ENCODE assay signal across 1 cellular context in the genomic region with DNA sequence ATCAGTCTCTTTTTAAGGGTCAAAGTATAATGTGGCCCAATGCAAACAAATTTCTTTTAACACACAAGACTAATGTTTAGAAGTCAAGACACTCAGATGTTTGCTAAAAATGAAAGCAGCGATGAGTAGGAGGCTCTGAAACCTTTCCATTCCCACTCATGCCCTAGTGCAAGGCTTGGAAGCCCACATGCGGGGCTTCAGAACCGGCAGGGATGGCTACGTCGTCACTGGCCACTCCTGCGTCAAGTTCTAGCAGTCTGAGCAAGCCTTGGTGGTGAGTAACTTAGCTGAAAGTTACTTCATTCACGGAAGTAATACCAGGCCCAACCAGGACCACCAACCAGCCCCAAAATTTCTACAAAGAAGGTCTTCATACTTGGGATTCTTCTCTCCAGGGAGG.
TF ChIP-seq lines count a peak whose summit lies in the region.

No MANE protein-coding gene starts in this region.

TF ChIP-seq in IMR-90, 13 proteins besides CTCF, POLR2A, EP300 and RAD21:
- TF ChIP-seq MAFK (IDR thresholded peaks at IDR 0.05; ENCODE audit: low read depth, low read length) (no peak), FOS (IDR thresholded peaks at IDR 0.05; ENCODE audit: low read depth, low read length) (no peak), CEBPB (IDR thresholded peaks at IDR 0.05; ENCODE audit: low read depth, low read length) (no peak), RFX5 (IDR thresholded peaks at IDR 0.05; ENCODE audit: low read depth, low read length) (no peak), CHD1 (IDR thresholded peaks at IDR 0.05; ENCODE audit: low read depth, low read length) (no peak), BHLHE40 (IDR thresholded peaks at IDR 0.05; ENCODE audit: low read depth, low read length) (no peak), MAZ (IDR thresholded peaks at IDR 0.05; ENCODE audit: borderline replicate concordance, low read depth, low read length) (no peak), SMC3 (IDR thresholded peaks at IDR 0.05; ENCODE audit: low read depth, low read length) (no peak), MXI1 (IDR thresholded peaks at IDR 0.05; ENCODE audit: borderline replicate concordance, low read depth, low read length) (no peak), NFE2L2 (IDR thresholded peaks at IDR 0.05; ENCODE audit: low read depth, low read length) (no peak), RCOR1 (IDR thresholded peaks at IDR 0.05; ENCODE audit: insufficient replicate concordance, low read length) (no peak)
- TF ChIP-seq, protein P1, sequence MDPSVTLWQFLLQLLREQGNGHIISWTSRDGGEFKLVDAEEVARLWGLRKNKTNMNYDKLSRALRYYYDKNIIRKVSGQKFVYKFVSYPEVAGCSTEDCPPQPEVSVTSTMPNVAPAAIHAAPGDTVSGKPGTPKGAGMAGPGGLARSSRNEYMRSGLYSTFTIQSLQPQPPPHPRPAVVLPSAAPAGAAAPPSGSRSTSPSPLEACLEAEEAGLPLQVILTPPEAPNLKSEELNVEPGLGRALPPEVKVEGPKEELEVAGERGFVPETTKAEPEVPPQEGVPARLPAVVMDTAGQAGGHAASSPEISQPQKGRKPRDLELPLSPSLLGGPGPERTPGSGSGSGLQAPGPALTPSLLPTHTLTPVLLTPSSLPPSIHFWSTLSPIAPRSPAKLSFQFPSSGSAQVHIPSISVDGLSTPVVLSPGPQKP (IDR thresholded peaks at IDR 0.05; ENCODE audit: borderline replicate concordance, low read depth, low read length) = no peak
- TF ChIP-seq, protein P2, sequence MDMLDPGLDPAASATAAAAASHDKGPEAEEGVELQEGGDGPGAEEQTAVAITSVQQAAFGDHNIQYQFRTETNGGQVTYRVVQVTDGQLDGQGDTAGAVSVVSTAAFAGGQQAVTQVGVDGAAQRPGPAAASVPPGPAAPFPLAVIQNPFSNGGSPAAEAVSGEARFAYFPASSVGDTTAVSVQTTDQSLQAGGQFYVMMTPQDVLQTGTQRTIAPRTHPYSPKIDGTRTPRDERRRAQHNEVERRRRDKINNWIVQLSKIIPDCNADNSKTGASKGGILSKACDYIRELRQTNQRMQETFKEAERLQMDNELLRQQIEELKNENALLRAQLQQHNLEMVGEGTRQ (IDR thresholded peaks at IDR 0.05; ENCODE audit: low read depth, low read length) = no peak
